Comparison of ENCODE assay signal across 18 cellular contexts in the genomic region with DNA sequence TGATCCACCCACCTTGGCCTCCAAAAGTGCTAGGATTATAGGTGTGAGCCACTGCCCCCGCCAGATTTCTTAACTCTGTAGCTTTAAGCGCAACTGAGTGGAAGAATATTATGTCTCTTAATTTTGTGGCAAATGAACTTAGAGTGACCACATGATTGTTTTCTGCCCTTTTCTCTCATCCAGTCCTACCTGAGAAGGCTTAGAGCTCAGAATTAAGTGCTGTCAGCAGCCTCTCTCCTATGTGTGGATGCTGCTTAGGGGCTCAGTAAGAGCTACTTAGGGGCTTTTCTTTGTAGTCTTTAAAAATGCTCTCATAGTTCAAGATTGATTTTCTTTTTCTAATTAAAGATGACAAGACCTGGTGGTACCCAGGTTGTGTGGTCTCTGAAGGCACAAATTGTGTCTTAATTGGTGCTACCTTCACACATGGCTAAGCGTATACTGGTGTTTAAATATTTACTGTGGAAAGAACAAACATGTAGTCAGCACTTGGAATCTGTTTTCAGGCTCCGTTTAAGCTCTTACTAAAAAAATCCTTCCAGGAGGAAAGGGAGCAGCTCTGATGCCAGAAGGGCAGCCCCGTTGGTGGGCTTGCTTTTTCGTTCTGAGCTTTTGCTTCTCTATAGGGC. TPM values are rescaled to one million over a fixed set of nuclear protein-coding genes. Genes with fewer than 3 reads are reported as not detected.
DNase-seq lines count a peak whose midpoint lies in the region; FAIRE-seq and TF ChIP-seq lines count a peak whose summit lies in the region.
"Had no signal": no experiment of that assay in that cellular context is flagged by ENCODE, and none has a peak within 500 bp of the region (broad histone marks: within the 10 kb centered on the region; RNA-seq: fewer than 3 reads in every experiment).

No MANE protein-coding gene starts in this region.

- no peaks in the 10 kb centered on the region for H3K9me3 Mint-ChIP-seq in endodermal cell
- H3K9me3 Mint-ChIP-seq: CD4-positive, alpha-beta memory T cell had no signal

- no peak overlapping the region for H3K4me3 Mint-ChIP-seq in endodermal cell
- H3K4me3 Mint-ChIP-seq: CD4-positive, alpha-beta memory T cell; T-helper 17 cell had no signal

- TF ChIP-seq CTCF in 22Rv1 (IDR thresholded peaks at IDR 0.05) (no peak), endodermal cell (conservative IDR thresholded peaks at IDR 0.05) (no peak), kidney (IDR thresholded peaks at IDR 0.05; ENCODE audit: borderline replicate concordance, extremely low read depth, insufficient read depth) (no peak), PC-9 (conservative IDR thresholded peaks at IDR 0.05) (no peak)

- H4K20me1 ChIP-seq in PC-9 (ENCODE audit: insufficient read depth): no peaks in the 10 kb centered on the region

- no peak overlapping the region for H3K4me2 ChIP-seq in PC-9

- CTCF ChIA-PET in PC-9 (lab: Charles Lee): no interaction called here

- no peaks in the 10 kb centered on the region for H3K9me2 ChIP-seq in PC-9 (ENCODE audit: insufficient read depth)

- no peaks in the 10 kb centered on the region for H3K9me3 ChIP-seq in endodermal cell (ENCODE audit: control insufficient read depth, low read length)
- no peaks in the 10 kb centered on the region for H3K9me3 ChIP-seq in kidney (ENCODE audit: control insufficient read depth in 1 of 2, low read length in 2 of 2)
- H3K9me3 ChIP-seq in PC-9 (ENCODE audit: insufficient read depth, low read depth): no peaks in the 10 kb centered on the region

- FAIRE-seq in kidney (lab: Jason Lieb, UNC): no peak
- FAIRE-seq: D721Med, RCC 7860 had no signal

- intact Hi-C loops in kidney (cut with DNase I): no loop called here
- intact Hi-C loops in PC-9 (cut with micrococcal nuclease; ENCODE audit: unreplicated experiment): no loop called here

- no peaks in the 10 kb centered on the region for H3K79me2 ChIP-seq in PC-9 (ENCODE audit: low read depth)

- H3K4me3 ChIP-seq in endodermal cell (ENCODE audit: low read length) (no peak overlapping the region), kidney (ENCODE audit: low read length in 2 of 2) (no peak overlapping the region), PC-9 (no peak overlapping the region)

- H3K4me1 ChIP-seq in endodermal cell (ENCODE audit: control insufficient read depth, insufficient read depth, low read length) (no peaks in the 10 kb centered on the region), kidney (ENCODE audit: control insufficient read depth in 1 of 2, insufficient read depth in 1 of 2, low read depth in 1 of 2, low read length in 2 of 2) (no peaks in the 10 kb centered on the region), PC-9 (replicated peaks; ENCODE audit: insufficient read depth) (no peaks in the 10 kb centered on the region)

- H3K36me3 Mint-ChIP-seq in endodermal cell (ENCODE audit: low read depth): peaks cover 61% of the 10 kb centered on the region

- no peaks in the 10 kb centered on the region for H3K27me3 Mint-ChIP-seq in endodermal cell (ENCODE audit: insufficient read depth)
- H3K27me3 Mint-ChIP-seq: CD4-positive, alpha-beta memory T cell; T-helper 17 cell had no signal

- peak overlapping the region; percentile 65 for H3K27ac ChIP-seq in 22Rv1
- no peak overlapping the region for H3K27ac ChIP-seq in endodermal cell (ENCODE audit: low read depth, low read length)
- H3K27ac ChIP-seq in kidney (ENCODE audit: low read depth in 2 of 2, low read length in 2 of 2): no peak overlapping the region
- H3K27ac ChIP-seq in PC-9: no peak overlapping the region

- DNase-seq in DMS53 (lab: John Stamatoyannopoulos, UW): peak; percentile 63
- peak; percentile 33 for DNase-seq in NCI-H2029 treated with DMSO at 0.1 percent for 48 hours (lab: John Stamatoyannopoulos, UW)
- no peak for DNase-seq in endodermal cell
- DNase-seq in dedifferentiated amniotic fluid mesenchymal stem cell (ENCODE audit: extremely low spot score): no peak
- no peak for DNase-seq in kidney
- no peak for DNase-seq in PC-9
- no peak for DNase-seq in NCI-H1694 (lab: John Stamatoyannopoulos, UW)
- DNase-seq: ACHN; CD4-positive, alpha-beta memory T cell; EL; KBM-7; NCI-H1048; NCI-H524 treated with DMSO at 0.1 percent for 48 hours; SHP77; T-helper 17 cell had no signal

- H3K36me3 ChIP-seq in endodermal cell (ENCODE audit: control insufficient read depth, insufficient read depth, low read length) (peaks cover 58% of the 10 kb centered on the region), kidney (ENCODE audit: control insufficient read depth in 1 of 2, insufficient read depth in 2 of 2, low read length in 2 of 2) (peaks cover 20 to 42% of the 10 kb centered on the region in 2 donors), PC-9 (ENCODE audit: low read depth) (peaks cover 13% of the 10 kb centered on the region)

- peaks cover 6% of the 10 kb centered on the region for H3K4me1 Mint-ChIP-seq in endodermal cell
- H3K4me1 Mint-ChIP-seq: CD4-positive, alpha-beta memory T cell; T-helper 17 cell had no signal

- peak overlapping the region; percentile 72 for H3K27ac Mint-ChIP-seq in endodermal cell
- H3K27ac Mint-ChIP-seq: CD4-positive, alpha-beta memory T cell; T-helper 17 cell had no signal

- H3K27me3 ChIP-seq in endodermal cell (ENCODE audit: control insufficient read depth, insufficient read depth, low read length, poor library complexity, severe bottlenecking) (no peaks in the 10 kb centered on the region), PC-9 (ENCODE audit: insufficient read depth, low read depth) (no peaks in the 10 kb centered on the region)

- POLR2A ChIA-PET in PC-9 (lab: Charles Lee; ENCODE audit: unreplicated experiment): no interaction called here

- H3K9ac ChIP-seq in endodermal cell (ENCODE audit: extremely low read depth, low read length, poor library complexity, severe bottlenecking): peak overlapping the region; percentile 20
- H3K9ac ChIP-seq in kidney (ENCODE audit: low read length in 2 of 2): no peak overlapping the region

- H3F3A ChIP-seq in PC-9 (ENCODE audit: insufficient read depth, low read depth): no peaks in the 10 kb centered on the region

- H2AFZ ChIP-seq in PC-9: no peak overlapping the region

- no TSS peak for BruUV-seq in PC-9 (replicated peaks; lab: Mats Ljungman, UMichigan)

- WGBS in endodermal cell (ENCODE audit: insufficient coverage in 1 of 2, insufficient read length in 1 of 2), 2 experiments: 94% methylated on average over 6 of the region's 6 CpGs

RNA-seq across cellular contexts. Expression of a gene that starts 59.3 kb away (rescaled TPM):
- 10 to 100 TPM; 31.9 to 43.2 TPM for total RNA-seq in endodermal cell
- 12.8 TPM for polyA plus RNA-seq in endodermal cell (2013, experiment 1 of 2)
- 13.0 TPM for polyA plus RNA-seq in endodermal cell (2013, experiment 2 of 2)
- 27.3 TPM for total RNA-seq in kidney
- 12.1 TPM for polyA plus RNA-seq in kidney (ENCODE audit: insufficient read depth, low read depth, low replicate concordance)
- total RNA-seq in PC-9 (2021): 25.9 and 28.1 TPM in 2 replicates

Comparison
In these comparisons a context has a peak if more than half of its experiments do, and no peak if none do; other contexts are left out.
1. DNase-seq: peak in DMS53 (single experiment) and NCI-H2029 treated with DMSO at 0.1 percent for 48 hours (single experiment); none in endodermal cell (single experiment), dedifferentiated amniotic fluid mesenchymal stem cell (single experiment), kidney (single experiment), PC-9 (0 of 2) and NCI-H1694 (single experiment).